Comparison of ENCODE assay signal across 12 cellular contexts in genomic region chr19:50300814-50301606, GRCh38. TPM values are rescaled to one million over a fixed set of nuclear protein-coding genes. Genes with fewer than 3 reads are reported as not detected.
DNase-seq lines count a peak whose midpoint lies in the region; ATAC-seq, FAIRE-seq and TF ChIP-seq lines count a peak whose summit lies in the region.
"Had no signal": no experiment of that assay in that cellular context is flagged by ENCODE, and none has a peak within 500 bp of the region (broad histone marks: within the 10 kb centered on the region; RNA-seq: fewer than 3 reads in every experiment).

No MANE protein-coding gene starts in this region.

- no peak overlapping the region for H3K4me3 Mint-ChIP-seq in astrocyte (ENCODE audit: unreplicated experiment)
- no peak overlapping the region for H3K4me3 Mint-ChIP-seq in endothelial cell (ENCODE audit: unreplicated experiment)

- H3K18ac ChIP-seq in mesenchymal stem cell (ENCODE audit: low read depth in 1 of 2, low read length in 2 of 2), result no peak overlapping the region

- no peak overlapping the region for H3K14ac ChIP-seq in mesenchymal stem cell (ENCODE audit: low read length in 2 of 2)

- H3K23ac ChIP-seq in mesenchymal stem cell (ENCODE audit: low read length in 2 of 2), result no peak overlapping the region

- TF ChIP-seq CTCF in astrocyte (IDR thresholded peaks at IDR 0.05; ENCODE audit: insufficient read depth, low read depth, low read length), result no peak
- TF ChIP-seq CTCF in endothelial cell (IDR thresholded peaks at IDR 0.05; ENCODE audit: unreplicated experiment), result no peak

- ATAC-seq in HG03521 (IDR thresholded peaks at IDR 0.05; ENCODE audit: unreplicated experiment), result no peak
- ATAC-seq: lower lobe of right lung had no signal

- H4K20me1 ChIP-seq in astrocyte (ENCODE audit: insufficient read depth, low read length), result no peaks in the 10 kb centered on the region

- H3K4me3 ChIP-seq in astrocyte (ENCODE audit: insufficient read depth, low read depth, low read length), result no peak overlapping the region
- no peak overlapping the region for H3K4me3 ChIP-seq in mesenchymal stem cell (ENCODE audit: insufficient read depth in 1 of 2, low read depth in 1 of 2, low read length in 2 of 2)
- H3K4me3 ChIP-seq: HAP-1, lower lobe of right lung, skin epidermis, tibial nerve had no signal

- H4K91ac ChIP-seq in mesenchymal stem cell (ENCODE audit: low read length), result no peak overlapping the region

- no peaks in the 10 kb centered on the region for H3K79me1 ChIP-seq in mesenchymal stem cell (replicated peaks; ENCODE audit: low read length, poor library complexity, severe bottlenecking)

- no peak for FAIRE-seq in astrocyte (lab: Jason Lieb, UNC)

- H3K4me1 ChIP-seq in astrocyte (ENCODE audit: insufficient read depth, low read length), result peaks cover 12% of the 10 kb centered on the region
- no peaks in the 10 kb centered on the region for H3K4me1 ChIP-seq in mesenchymal stem cell (ENCODE audit: control insufficient read depth, insufficient read depth, low read depth, low read length)
- H3K4me1 ChIP-seq: HAP-1, lower lobe of right lung, tibial nerve had no signal

- no peaks in the 10 kb centered on the region for H3K4me1 Mint-ChIP-seq in astrocyte (ENCODE audit: low read depth, unreplicated experiment)
- no peaks in the 10 kb centered on the region for H3K4me1 Mint-ChIP-seq in endothelial cell (ENCODE audit: unreplicated experiment)

- H3K9ac ChIP-seq in astrocyte (ENCODE audit: low read length) (no peak overlapping the region), mesenchymal stem cell (ENCODE audit: low read length) (peak overlapping the region; percentile 7)

- H3K36me3 Mint-ChIP-seq in astrocyte (ENCODE audit: low read depth, unreplicated experiment), result no peaks in the 10 kb centered on the region
- peaks cover 16% of the 10 kb centered on the region for H3K36me3 Mint-ChIP-seq in endothelial cell (ENCODE audit: low read depth, unreplicated experiment)

- no peak overlapping the region for H2BK5ac ChIP-seq in mesenchymal stem cell (ENCODE audit: low read depth, low read length, poor library complexity, severe bottlenecking)

- H3K79me2 ChIP-seq in astrocyte (ENCODE audit: insufficient read depth, low read length), result no peaks in the 10 kb centered on the region

- H3K4me2 ChIP-seq in astrocyte (ENCODE audit: low read length) (peak overlapping the region; percentile 72), mesenchymal stem cell (ENCODE audit: low read length, poor library complexity, severe bottlenecking) (no peak overlapping the region)

- H2AFZ ChIP-seq in astrocyte (ENCODE audit: low read depth, low read length), result peak overlapping the region; percentile 37
- no peak overlapping the region for H2AFZ ChIP-seq in mesenchymal stem cell (ENCODE audit: low read depth, low read length)

- no peaks in the 10 kb centered on the region for H3K27me3 ChIP-seq in astrocyte (ENCODE audit: insufficient read depth, low read length)
- peaks cover 0 to 3% of the 10 kb centered on the region in 2 experiments for H3K27me3 ChIP-seq in mesenchymal stem cell (ENCODE audit: control insufficient read depth in 1 of 2, insufficient read depth in 1 of 2, low read length in 2 of 2)
- H3K27me3 ChIP-seq: tibial nerve had no signal

- H3K27ac Mint-ChIP-seq in astrocyte (ENCODE audit: unreplicated experiment) (no peak overlapping the region), endothelial cell (ENCODE audit: unreplicated experiment) (no peak overlapping the region)

- no peaks in the 10 kb centered on the region for H3K9me3 ChIP-seq in astrocyte (ENCODE audit: insufficient read depth, low read depth, low read length)
- peaks cover 4% of the 10 kb centered on the region for H3K9me3 ChIP-seq in mesenchymal stem cell (ENCODE audit: control insufficient read depth, low read length)
- H3K9me3 ChIP-seq: HAP-1, lower lobe of right lung had no signal

- H2AK5ac ChIP-seq in mesenchymal stem cell (ENCODE audit: low read length, severe bottlenecking), result no peak overlapping the region

- WGBS in mesenchymal stem cell, result 39% methylated on average over 8 of the region's 10 CpGs

- H2BK15ac ChIP-seq in mesenchymal stem cell (ENCODE audit: low read depth, poor library complexity, severe bottlenecking), result no peak overlapping the region

- no peak overlapping the region for H2BK120ac ChIP-seq in mesenchymal stem cell (ENCODE audit: low read depth, low read length)

- H3K36me3 ChIP-seq in astrocyte (ENCODE audit: insufficient read depth, low read length), result no peaks in the 10 kb centered on the region
- no peaks in the 10 kb centered on the region for H3K36me3 ChIP-seq in mesenchymal stem cell (ENCODE audit: control insufficient read depth in 1 of 2, insufficient read depth in 2 of 2, low read depth in 1 of 2, low read length in 2 of 2)
- H3K36me3 ChIP-seq: HAP-1 had no signal

- no peaks in the 10 kb centered on the region for H3K27me3 Mint-ChIP-seq in astrocyte (ENCODE audit: low read depth, unreplicated experiment)
- H3K27me3 Mint-ChIP-seq in endothelial cell (ENCODE audit: unreplicated experiment), result peaks cover 3% of the 10 kb centered on the region

- peaks cover 22% of the 10 kb centered on the region for H3K9me3 Mint-ChIP-seq in astrocyte (ENCODE audit: unreplicated experiment)
- H3K9me3 Mint-ChIP-seq in endothelial cell (ENCODE audit: unreplicated experiment), result peaks cover 40% of the 10 kb centered on the region

- H2BK12ac ChIP-seq in mesenchymal stem cell (ENCODE audit: low read length in 2 of 2), result no peak overlapping the region

- H3K27ac ChIP-seq in astrocyte (ENCODE audit: low read depth, low read length) (peak overlapping the region; percentile 16), mesenchymal stem cell (ENCODE audit: low read length, poor library complexity, severe bottlenecking) (no peak overlapping the region)
- H3K27ac ChIP-seq: lower lobe of right lung, skin epidermis, tibial nerve had no signal

- peak; percentile 81 for DNase-seq in COLO829 (ENCODE audit: low spot score)
- peak; percentile 56 for DNase-seq in HPDE6-E6E7 (ENCODE audit: extremely low spot score)
- peak; percentile 71 for DNase-seq in astrocyte (ENCODE audit: low read depth)
- peak; percentile 49 for DNase-seq in mesenchymal stem cell
- DNase-seq in endothelial cell (ENCODE audit: low spot score), result no peak
- DNase-seq in DMS 273 treated with DMSO at 0.1 percent for 48 hours (lab: John Stamatoyannopoulos, UW), result no peak
- DNase-seq: cortex of kidney, lower lobe of right lung had no signal

- H3K4ac ChIP-seq in mesenchymal stem cell (ENCODE audit: low read depth in 1 of 2, low read length in 2 of 2), result no peak overlapping the region

- H4K8ac ChIP-seq in mesenchymal stem cell (ENCODE audit: low read length), result no peak overlapping the region

RNA-seq across cellular contexts. Expression of gene KCNC3, which starts 28.2 kb away (rescaled TPM):
- total RNA-seq in astrocyte (not detected in 2 replicates), endothelial cell (ENCODE audit: unreplicated experiment) (not detected)
- 0.04 TPM for polyA plus RNA-seq in mesenchymal stem cell (2013, experiment 1 of 2)
- polyA plus RNA-seq in mesenchymal stem cell (2013, experiment 2 of 2), result 0.07 TPM

Comparison
In these comparisons a context has a peak if more than half of its experiments do, and no peak if none do; other contexts are left out.
1. DNase-seq: peak in COLO829 (single experiment), HPDE6-E6E7 (single experiment), astrocyte (single experiment) and mesenchymal stem cell (single experiment); none in endothelial cell (single experiment) and DMS 273 treated with DMSO at 0.1 percent for 48 hours (single experiment).